8 cellular contexts compared by ENCODE assay signal in the genomic region with DNA sequence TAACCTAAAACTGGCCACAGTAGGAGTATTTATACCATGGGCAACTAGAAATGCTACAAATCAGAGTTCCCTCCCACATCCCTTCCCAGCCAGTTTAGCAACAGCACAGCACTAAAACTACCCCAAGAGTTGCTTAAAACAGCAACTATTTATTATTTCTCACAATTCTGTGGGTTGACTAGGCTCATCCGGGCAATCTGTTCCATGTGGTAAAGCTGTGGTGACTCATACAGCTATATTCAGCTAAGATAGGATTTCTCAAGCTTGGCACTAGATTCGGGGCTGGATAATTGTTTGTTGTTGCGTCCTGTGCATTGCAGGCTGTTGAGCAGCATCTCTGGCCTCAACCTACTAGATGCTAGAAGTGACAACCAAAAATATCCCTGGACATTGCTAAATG. TPM values are rescaled to one million over a fixed set of nuclear protein-coding genes. Genes with fewer than 3 reads are reported as not detected.
DNase-seq lines count a peak whose midpoint lies in the region; ATAC-seq and TF ChIP-seq lines count a peak whose summit lies in the region.
"Had no signal": no experiment of that assay in that cellular context is flagged by ENCODE, and none has a peak within 500 bp of the region (broad histone marks: within the 10 kb centered on the region; RNA-seq: fewer than 3 reads in every experiment).

No MANE protein-coding gene starts in this region.

- no peaks in the 10 kb centered on the region for H3K9me3 ChIP-seq in Peyer's patch

- DNase-seq in GOT3 (lab: John Stamatoyannopoulos, UW) (peak; percentile 8), Peyer's patch (no peak), dermis blood vessel endothelial cell (peak; percentile 11), skeletal muscle cell (ENCODE audit: low read depth) (peak; percentile 55), C1 segment of cervical spinal cord (lab: John Stamatoyannopoulos, UW) (no peak), midbrain (lab: John Stamatoyannopoulos, UW) (no peak)
- DNase-seq: NCI-H526 treated with DMSO at 0.1 percent for 48 hours had no signal

- no peak overlapping the region for H3K4me3 ChIP-seq in Peyer's patch
- H3K4me3 ChIP-seq in skeletal muscle cell (ENCODE audit: low read depth, low read length), result no peak overlapping the region

- H3K27ac ChIP-seq in Peyer's patch, result peak overlapping the region; percentile 47 to 72 (median 62)

- no peaks in the 10 kb centered on the region for H3K36me3 ChIP-seq in Peyer's patch

- TF ChIP-seq CTCF in Peyer's patch (IDR thresholded peaks at IDR 0.05), result no peak

- peaks cover 0 to 8% (median 0%) of the 10 kb centered on the region in 4 donors for H3K4me1 ChIP-seq in Peyer's patch

- no peak for ATAC-seq in HG02642 (IDR thresholded peaks at IDR 0.05; ENCODE audit: poor library complexity, unreplicated experiment)

- TF ChIP-seq POLR2A in Peyer's patch (IDR thresholded peaks at IDR 0.05), result no peak

- no peaks in the 10 kb centered on the region for H3K27me3 ChIP-seq in Peyer's patch

RNA-seq across cellular contexts. Expression of a gene that starts 8.6 kb away (rescaled TPM):
- total RNA-seq in Peyer's patch (10 to 100 TPM; 43.6 to 60.9 (median 51.6) TPM), dermis blood vessel endothelial cell (37.8 and 44.6 TPM in 2 replicates)

Comparison
In these comparisons a context has a peak if more than half of its experiments do, and no peak if none do; other contexts are left out.
1. DNase-seq: peak in GOT3 (single experiment), dermis blood vessel endothelial cell (single experiment) and skeletal muscle cell (single experiment); none in Peyer's patch (0 of 3), C1 segment of cervical spinal cord (0 of 14) and midbrain (single experiment).